In genomic region chr4:158071931-158072330, GRCh38 we compare ENCODE assay signal across 21 cellular contexts.
DNase-seq lines count a peak whose midpoint lies in the region; ATAC-seq and TF ChIP-seq lines count a peak whose summit lies in the region.
"Had no signal": no experiment of that assay in that cellular context is flagged by ENCODE, and none has a peak within 500 bp of the region (broad histone marks: within the 10 kb centered on the region; RNA-seq: fewer than 3 reads in every experiment).

No MANE protein-coding gene starts in this region.

- H3K9me3 ChIP-seq in left ventricle myocardium inferior (replicated peaks): no peaks in the 10 kb centered on the region
- H3K9me3 ChIP-seq in osteoblast (ENCODE audit: low read depth, low read length): no peaks in the 10 kb centered on the region
- H3K9me3 ChIP-seq in uterus: no peaks in the 10 kb centered on the region
- no peaks in the 10 kb centered on the region for H3K9me3 ChIP-seq in Peyer's patch
- H3K9me3 ChIP-seq: BLaER1 had no signal

- no peaks in the 10 kb centered on the region for H3K36me3 Mint-ChIP-seq in CD14-positive monocyte
- H3K36me3 Mint-ChIP-seq: CD8-positive, alpha-beta memory T cell had no signal

- H3K27ac Mint-ChIP-seq in CD14-positive monocyte: peak overlapping the region in 1 of 7 donors; percentile 50
- H3K27ac Mint-ChIP-seq: B cell; CD4-positive, alpha-beta T cell; CD8-positive, alpha-beta memory T cell had no signal

- no peaks in the 10 kb centered on the region for H3K9me3 Mint-ChIP-seq in CD14-positive monocyte
- H3K9me3 Mint-ChIP-seq: CD4-positive, alpha-beta T cell had no signal

- intact Hi-C loops in left ventricle myocardium inferior (cut with micrococcal nuclease): no loop called here
- intact Hi-C loops in Right ventricle myocardium superior (cut with DNase I): no loop called here
- intact Hi-C loops in uterus (cut with DNase I; ENCODE audit: low total_unique reads): no loop called here
- intact Hi-C loops in CD14-positive monocyte (cut with micrococcal nuclease): no loop called here

- no peak for TF ChIP-seq CTCF in left ventricle myocardium inferior (IDR thresholded peaks at IDR 0.05; ENCODE audit: borderline replicate concordance)
- TF ChIP-seq CTCF in osteoblast (IDR thresholded peaks at IDR 0.05; ENCODE audit: extremely low read depth, low read depth, low read length): no peak
- TF ChIP-seq CTCF in uterus (IDR thresholded peaks at IDR 0.05): no peak
- TF ChIP-seq CTCF in CD14-positive monocyte (IDR thresholded peaks at IDR 0.05): no peak
- TF ChIP-seq CTCF in Peyer's patch (IDR thresholded peaks at IDR 0.05): no peak

- H3K4me1 Mint-ChIP-seq in CD14-positive monocyte: peaks cover 8% of the 10 kb centered on the region
- H3K4me1 Mint-ChIP-seq: B cell; CD8-positive, alpha-beta memory T cell had no signal

- peaks cover 13% of the 10 kb centered on the region for H3K4me1 ChIP-seq in left ventricle myocardium inferior
- peaks cover 5% of the 10 kb centered on the region for H3K4me1 ChIP-seq in osteoblast (ENCODE audit: insufficient read depth, low read length)
- H3K4me1 ChIP-seq in uterus: no peaks in the 10 kb centered on the region
- no peaks in the 10 kb centered on the region for H3K4me1 ChIP-seq in Peyer's patch
- H3K4me1 ChIP-seq: BLaER1 had no signal

- no peak for ATAC-seq in Right ventricle myocardium superior (ENCODE audit: poor library complexity)
- ATAC-seq: GM12878 had no signal

- no peaks in the 10 kb centered on the region for H3K79me2 ChIP-seq in osteoblast (ENCODE audit: insufficient read depth, low read length)

- H3K27me3 ChIP-seq in left ventricle myocardium inferior (ENCODE audit: low read depth): no peaks in the 10 kb centered on the region
- H3K27me3 ChIP-seq in osteoblast (ENCODE audit: insufficient read depth, low read length): no peaks in the 10 kb centered on the region
- no peaks in the 10 kb centered on the region for H3K27me3 ChIP-seq in uterus
- H3K27me3 ChIP-seq in Peyer's patch: no peaks in the 10 kb centered on the region
- H3K27me3 ChIP-seq: BLaER1 had no signal

- TF ChIP-seq POLR2A in uterus (IDR thresholded peaks at IDR 0.05) (no peak), Peyer's patch (IDR thresholded peaks at IDR 0.05) (no peak)

- H3K4me2 ChIP-seq in osteoblast (ENCODE audit: insufficient read depth, low read length): no peak overlapping the region
- H3K4me2 ChIP-seq: BLaER1 had no signal

- H2AFZ ChIP-seq in osteoblast (ENCODE audit: low read length): peak overlapping the region; percentile 31
- H2AFZ ChIP-seq: GM23248 had no signal

- no peaks in the 10 kb centered on the region for H4K20me1 ChIP-seq in osteoblast (ENCODE audit: insufficient read depth, low read length)
- H4K20me1 ChIP-seq: BLaER1 had no signal

- H3K36me3 ChIP-seq in left ventricle myocardium inferior (no peaks in the 10 kb centered on the region), osteoblast (ENCODE audit: insufficient read depth, low read length) (no peaks in the 10 kb centered on the region), uterus (no peaks in the 10 kb centered on the region), Peyer's patch (no peaks in the 10 kb centered on the region)
- H3K36me3 ChIP-seq: BLaER1 had no signal

- H3K27ac ChIP-seq in left ventricle myocardium inferior (replicated peaks) (peak overlapping the region; percentile 25), osteoblast (ENCODE audit: low read depth, low read length) (no peak overlapping the region), uterus (no peak overlapping the region), Peyer's patch (no peak overlapping the region)
- H3K27ac ChIP-seq: 22Rv1, BLaER1, C4-2B, GM23248 had no signal

- H3K4me3 ChIP-seq in left ventricle myocardium inferior: no peak overlapping the region
- no peak overlapping the region for H3K4me3 ChIP-seq in osteoblast (ENCODE audit: insufficient read depth, low read length)
- H3K4me3 ChIP-seq in uterus: no peak overlapping the region
- H3K4me3 ChIP-seq in Peyer's patch: no peak overlapping the region
- H3K4me3 ChIP-seq: BLaER1, GM12878, GM23248 had no signal

- H3K27me3 Mint-ChIP-seq in CD14-positive monocyte (ENCODE audit: low read depth in 3 of 3): peaks cover 0 to 1% (median 0%) of the 10 kb centered on the region in 3 donors
- H3K27me3 Mint-ChIP-seq: B cell; CD4-positive, alpha-beta T cell; CD8-positive, alpha-beta memory T cell had no signal

- H3K4me3 Mint-ChIP-seq in CD14-positive monocyte: no peak overlapping the region
- H3K4me3 Mint-ChIP-seq: B cell; CD4-positive, alpha-beta T cell; CD8-positive, alpha-beta memory T cell had no signal

- DNase-seq in left ventricle myocardium inferior (no peak), Right ventricle myocardium superior (no peak), myocyte (ENCODE audit: low read depth) (peak; percentile 62), osteoblast (ENCODE audit: insufficient read length, low spot score, missing footprints) (no peak), uterus (no peak), CD14-positive monocyte (ENCODE audit: low spot score) (no peak), Peyer's patch (no peak)
- DNase-seq: CD4-positive, alpha-beta T cell; CD8-positive, alpha-beta memory T cell; DMS 273 treated with DMSO at 0.1 percent for 48 hours; DMS79; EL; GDM1; GM23248; H7; HCEC 1CT had no signal
